ENCODE assay signal across 1 cellular context in genomic region chr1:200131551-200132125, GRCh38.
TF ChIP-seq lines count a peak whose summit lies in the region.

No MANE protein-coding gene starts in this region.

TF ChIP-seq in GM23338, 12 proteins besides CTCF, POLR2A, EP300 and RAD21 (continued from another document):
- no peak for TF ChIP-seq ZNF462 (CRISPR knock-in tag; IDR thresholded peaks at IDR 0.05)
- TF ChIP-seq ZNF331 (CRISPR knock-in tag; IDR thresholded peaks at IDR 0.05; ENCODE audit: low read depth) = no peak
- no peak for TF ChIP-seq STAT1 (IDR thresholded peaks at IDR 0.05; ENCODE audit: unreplicated experiment)
- TF ChIP-seq NANOG (IDR thresholded peaks at IDR 0.05; ENCODE audit: borderline replicate concordance) = no peak
- no peak for TF ChIP-seq CREB1 (CRISPR knock-in tag; IDR thresholded peaks at IDR 0.05; ENCODE audit: low read depth)
- no peak for TF ChIP-seq POLR2AphosphoS5 (IDR thresholded peaks at IDR 0.05; ENCODE audit: low read depth)
